Comparison of ENCODE assay signal across 8 cellular contexts in the genomic region with DNA sequence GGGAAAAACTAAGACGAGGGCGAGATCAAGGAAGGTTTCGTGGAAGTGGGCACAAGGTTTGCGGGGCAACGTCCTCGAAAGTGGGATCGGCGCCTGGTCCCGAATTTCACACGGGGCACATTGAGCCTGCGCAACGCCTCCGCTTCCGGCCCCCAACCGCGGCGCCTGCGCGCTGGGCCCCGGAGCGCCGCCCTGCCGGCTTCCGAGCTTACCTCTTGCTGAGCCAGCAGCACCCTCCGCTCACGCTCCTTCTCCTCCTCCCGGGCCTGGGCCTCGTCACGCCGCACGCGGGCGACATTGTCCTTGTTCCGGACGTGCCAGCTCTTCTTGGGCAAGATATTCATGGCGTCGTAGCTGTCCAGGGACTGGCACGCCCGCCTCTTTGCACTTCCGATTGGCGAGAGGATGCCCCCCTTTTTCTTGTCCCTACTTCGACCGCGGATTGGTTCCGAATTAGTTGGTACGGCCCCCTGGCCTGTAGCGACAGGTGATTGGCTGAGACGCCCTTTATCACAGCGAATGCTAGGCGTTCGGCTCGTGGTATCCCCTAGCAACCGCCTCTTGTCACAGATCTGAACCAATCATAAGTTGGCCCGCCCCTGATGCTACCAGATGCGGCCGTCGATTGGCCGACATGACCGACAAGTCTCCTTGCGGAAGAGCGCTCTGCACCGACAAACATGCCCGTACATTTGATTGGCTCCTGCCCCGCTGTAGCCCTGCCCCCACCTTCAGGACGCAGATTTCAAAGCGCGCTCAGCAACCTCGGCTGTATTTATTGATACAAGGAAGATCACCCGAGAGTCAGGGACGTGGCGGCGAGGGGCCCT.
DNase-seq lines count a peak whose midpoint lies in the region; ATAC-seq and TF ChIP-seq lines count a peak whose summit lies in the region.

A gene (minus strand): TSS at position 370 of the 830 bp plus-strand sequence. CDS start 26 bp downstream, at position 344.

- H3K27ac ChIP-seq in rectal smooth muscle tissue (ENCODE audit: low read depth, low read length): peak within 1 kb of the TSS; percentile 97

- peaks cover 3% of the 10 kb centered on the region for H3K27me3 ChIP-seq in rectal smooth muscle tissue (ENCODE audit: control insufficient read depth, insufficient read depth, low read length)

- ATAC-seq in GM18502 (IDR thresholded peaks at IDR 0.05; ENCODE audit: poor library complexity, unreplicated experiment) (peak; percentile 91), HG02970 (IDR thresholded peaks at IDR 0.05; ENCODE audit: low FRiP score, unreplicated experiment) (peak; percentile 86)

- DNase-seq in NCI-H187 treated with DMSO at 0.1 percent for 48 hours (lab: John Stamatoyannopoulos, UW): peak; percentile 98
- DNase-seq in T-helper 22 cell (ENCODE audit: low read depth): peak; percentile 100
- peak; percentile 100 for DNase-seq in astrocyte of the cerebellum (ENCODE audit: low read depth)
- peak; percentile 100 for DNase-seq in hepatic stellate cell (ENCODE audit: low spot score)
- no peak for DNase-seq in cortex of kidney (lab: John Stamatoyannopoulos, UW)

- H3K4me1 ChIP-seq in rectal smooth muscle tissue (ENCODE audit: control insufficient read depth, insufficient read depth, low read length): peaks cover 15% of the 10 kb centered on the region

- peak within 1 kb of the TSS; percentile 83 for H3K9ac ChIP-seq in rectal smooth muscle tissue (ENCODE audit: low read length)

- TF ChIP-seq CTCF in astrocyte of the cerebellum (IDR thresholded peaks at IDR 0.05; ENCODE audit: low read depth, low read length, missing control alignments): peak; percentile 28

- H3K4me3 ChIP-seq in astrocyte of the cerebellum (ENCODE audit: low read depth, low read length): peak within 1 kb of the TSS; percentile 67
- H3K4me3 ChIP-seq in rectal smooth muscle tissue (ENCODE audit: low read length): peak within 1 kb of the TSS; percentile 91

- H3K36me3 ChIP-seq in rectal smooth muscle tissue (ENCODE audit: control insufficient read depth, insufficient read depth, low read length): peaks cover 24% of the 10 kb centered on the region

- in situ Hi-C loops in astrocyte of the cerebellum (cut with HindIII; ENCODE audit: low sequenced_read_pairs): no loop called here
